9 cellular contexts compared by ENCODE assay signal in the genomic region with DNA sequence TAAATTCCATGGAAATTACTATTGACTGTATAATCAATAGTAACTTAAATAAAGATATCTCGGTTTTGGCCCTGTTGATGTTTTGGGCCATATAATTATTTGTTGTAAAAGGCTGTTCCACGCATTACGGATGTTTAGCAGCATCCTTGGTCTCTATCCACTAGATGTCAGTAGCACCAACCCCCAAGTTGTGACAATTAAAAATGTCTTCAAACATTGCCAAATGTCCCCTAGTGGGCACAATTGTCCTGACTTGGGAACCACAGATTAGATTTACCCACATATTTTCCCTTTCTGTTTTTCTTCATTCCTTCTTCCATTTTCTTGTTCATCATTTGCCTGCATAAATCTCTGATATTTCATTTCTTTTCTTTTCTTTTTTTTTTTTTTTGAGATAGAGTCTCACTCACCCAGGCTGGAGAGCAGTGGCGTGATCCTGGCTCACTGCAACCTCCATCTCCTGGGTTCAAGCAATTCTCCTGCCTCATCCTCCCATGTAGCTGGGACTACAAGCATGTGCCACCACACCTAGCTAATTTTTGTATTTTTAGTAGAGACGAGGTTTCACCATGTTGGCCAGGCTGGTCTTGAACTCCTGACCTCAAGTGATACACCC. TPM values are rescaled to one million over a fixed set of nuclear protein-coding genes. Genes with fewer than 3 reads are reported as not detected.
DNase-seq lines count a peak whose midpoint lies in the region; ATAC-seq and TF ChIP-seq lines count a peak whose summit lies in the region.
"Had no signal": no experiment of that assay in that cellular context is flagged by ENCODE, and none has a peak within 500 bp of the region (broad histone marks: within the 10 kb centered on the region; RNA-seq: fewer than 3 reads in every experiment).

No MANE protein-coding gene starts in this region.

- H3K4me2 ChIP-seq in mesendoderm (ENCODE audit: low read length): no peak overlapping the region
- H3K4me2 ChIP-seq: BLaER1 treated with 17β-estradiol and CSF1 and Interleukin-3, amounts not matched to agents 10 nM and 100 nM had no signal

- H3K36me3 ChIP-seq in breast epithelium: no peaks in the 10 kb centered on the region
- no peaks in the 10 kb centered on the region for H3K36me3 ChIP-seq in mesendoderm (ENCODE audit: control insufficient read depth, insufficient read depth, low read length)
- no peaks in the 10 kb centered on the region for H3K36me3 ChIP-seq in gastrocnemius medialis
- H3K36me3 ChIP-seq: BLaER1 treated with 17β-estradiol and CSF1 and Interleukin-3, amounts not matched to agents 10 nM and 100 nM had no signal

- no peaks in the 10 kb centered on the region for H3K4me1 ChIP-seq in breast epithelium
- H3K4me1 ChIP-seq in mesendoderm (ENCODE audit: control insufficient read depth, low read depth, low read length): no peaks in the 10 kb centered on the region
- H3K4me1 ChIP-seq in gastrocnemius medialis: no peaks in the 10 kb centered on the region

- no peak overlapping the region for H4K5ac ChIP-seq in mesendoderm (ENCODE audit: low read length)

- no peak overlapping the region for H4K8ac ChIP-seq in mesendoderm (ENCODE audit: low read depth, low read length)

- H3K9me3 ChIP-seq in breast epithelium (peaks cover 0 to 5% of the 10 kb centered on the region in 2 donors), gastrocnemius medialis (no peaks in the 10 kb centered on the region)
- H3K9me3 ChIP-seq: BLaER1 treated with 17β-estradiol and CSF1 and Interleukin-3, amounts not matched to agents 10 nM and 100 nM had no signal

- H3K4ac ChIP-seq in mesendoderm (ENCODE audit: low read depth, low read length): no peak overlapping the region

- no peak overlapping the region for H3K23ac ChIP-seq in mesendoderm (ENCODE audit: low read length)

- H3K27ac ChIP-seq in breast epithelium (no peak overlapping the region), mesendoderm (ENCODE audit: low read depth, low read length) (no peak overlapping the region), gastrocnemius medialis (no peak overlapping the region)
- H3K27ac ChIP-seq: BLaER1 treated with 17β-estradiol and CSF1 and Interleukin-3, amounts not matched to agents 10 nM and 100 nM had no signal

- intact Hi-C loops in breast epithelium (cut with DNase I; ENCODE audit: low total_unique reads): no loop called here
- intact Hi-C loops in sciatic nerve (cut with DNase I): no loop called here
- intact Hi-C loops in gastrocnemius medialis (cut with DNase I; ENCODE audit: low total_unique reads): no loop called here

- TF ChIP-seq CTCF in breast epithelium (IDR thresholded peaks at IDR 0.05) (peak in 2 of 3 donors; percentile 29 to 38), gastrocnemius medialis (IDR thresholded peaks at IDR 0.05 in 4 of 5, conservative IDR thresholded peaks at IDR 0.05 in 1 of 5) (no peak)

- DNase-seq in NCI-H2029 (lab: John Stamatoyannopoulos, UW) (peak; percentile 12), NCI-H2029 treated with DMSO at 0.1 percent for 48 hours (lab: John Stamatoyannopoulos, UW) (no peak), NCI-H82 (lab: John Stamatoyannopoulos, UW) (peak; percentile 89), breast epithelium (ENCODE audit: low spot score in 2 of 2) (no peak), mesendoderm (peak; percentile 87), sciatic nerve (ENCODE audit: low spot score) (no peak), gastrocnemius medialis (no peak)

- H2AK5ac ChIP-seq in mesendoderm (ENCODE audit: low read length): no peak overlapping the region

- H3K79me2 ChIP-seq in mesendoderm (ENCODE audit: control insufficient read depth, insufficient read depth, low read length): no peaks in the 10 kb centered on the region

- no peak overlapping the region for H3K56ac ChIP-seq in mesendoderm (ENCODE audit: low read length)

- in situ Hi-C loops in gastrocnemius medialis (cut with MboI; ENCODE audit: low sequenced_read_pairs in 4 of 4): no loop called here

- H3K18ac ChIP-seq in mesendoderm (ENCODE audit: low read length): no peak overlapping the region

- ATAC-seq in GM19467 (IDR thresholded peaks at IDR 0.05; ENCODE audit: unreplicated experiment): peak; percentile 64
- no peak for ATAC-seq in sciatic nerve
- ATAC-seq in gastrocnemius medialis: no peak

- no peak overlapping the region for H3K9ac ChIP-seq in mesendoderm (ENCODE audit: low read length)
- H3K9ac ChIP-seq: BLaER1 treated with 17β-estradiol and CSF1 and Interleukin-3, amounts not matched to agents 10 nM and 100 nM had no signal

- no peak overlapping the region for H2BK15ac ChIP-seq in mesendoderm (replicated peaks; ENCODE audit: low read depth)

- H2BK5ac ChIP-seq in mesendoderm (ENCODE audit: low read length): no peak overlapping the region

- no peak overlapping the region for H2BK120ac ChIP-seq in mesendoderm (ENCODE audit: low read depth, low read length)

- WGBS in mesendoderm (ENCODE audit: extremely low coverage, insufficient coverage, low lambda C conversion rate): no CpG with 5 or more reads among the region's 5 CpGs

- TF ChIP-seq POLR2A in breast epithelium (IDR thresholded peaks at IDR 0.05) (no peak), gastrocnemius medialis (IDR thresholded peaks at IDR 0.05) (no peak)

- H3K4me3 ChIP-seq in breast epithelium (no peak overlapping the region), mesendoderm (ENCODE audit: low read length) (no peak overlapping the region), gastrocnemius medialis (no peak overlapping the region)
- H3K4me3 ChIP-seq: BLaER1 treated with 17β-estradiol and CSF1 and Interleukin-3, amounts not matched to agents 10 nM and 100 nM had no signal

- no peaks in the 10 kb centered on the region for H3K79me1 ChIP-seq in mesendoderm (ENCODE audit: low read length)

- H3K27me3 ChIP-seq in breast epithelium (no peaks in the 10 kb centered on the region), mesendoderm (ENCODE audit: insufficient read depth, low read length, poor library complexity) (no peaks in the 10 kb centered on the region), gastrocnemius medialis (peaks cover 0 to 2% (median 0%) of the 10 kb centered on the region in 3 donors)
- H3K27me3 ChIP-seq: BLaER1 treated with 17β-estradiol and CSF1 and Interleukin-3, amounts not matched to agents 10 nM and 100 nM had no signal

RNA-seq across cellular contexts. Expression of gene WFDC8, which starts 13.6 kb away (rescaled TPM):
- total RNA-seq in breast epithelium (not detected), sciatic nerve (not detected), gastrocnemius medialis (not detected)
- polyA plus RNA-seq in mesendoderm (2013, experiment 1 of 2): 0.20 TPM
- 0.18 TPM for polyA plus RNA-seq in mesendoderm (2013, experiment 2 of 2)

RNA-seq across cellular contexts. Expression of gene WFDC10A, which starts 36.9 kb away (rescaled TPM):
- total RNA-seq in breast epithelium (not detected), sciatic nerve (not detected), gastrocnemius medialis (not detected)
- polyA plus RNA-seq in mesendoderm (2013, experiment 1 of 2): 0.79 TPM
- polyA plus RNA-seq in mesendoderm (2013, experiment 2 of 2): 0.67 TPM

RNA-seq across cellular contexts. Expression of gene WFDC9, which starts 38.4 kb away (rescaled TPM):
- total RNA-seq in breast epithelium (not detected), sciatic nerve (not detected), gastrocnemius medialis (not detected)
- polyA plus RNA-seq in mesendoderm (2013, experiment 1 of 2): 0.07 TPM
- polyA plus RNA-seq in mesendoderm (2013, experiment 2 of 2): not detected

RNA-seq across cellular contexts. Expression of gene EPPIN, which starts 45.5 kb away (rescaled TPM):
- total RNA-seq in breast epithelium: not detected
- 1.0 TPM for polyA plus RNA-seq in mesendoderm (2013, experiment 1 of 2)
- 0.80 TPM for polyA plus RNA-seq in mesendoderm (2013, experiment 2 of 2)
- not detected for total RNA-seq in sciatic nerve
- not detected for total RNA-seq in gastrocnemius medialis

RNA-seq across cellular contexts. Expression of gene WFDC6, which starts 53.4 kb away (rescaled TPM):
- total RNA-seq in breast epithelium: not detected
- polyA plus RNA-seq in mesendoderm (2013, experiment 1 of 2): 0.27 TPM
- 0.36 TPM for polyA plus RNA-seq in mesendoderm (2013, experiment 2 of 2)
- total RNA-seq in sciatic nerve: not detected
- not detected for total RNA-seq in gastrocnemius medialis

Comparison
In these comparisons a context has a peak if more than half of its experiments do, and no peak if none do; other contexts are left out.
1. DNase-seq: peak in NCI-H2029 (single experiment), NCI-H82 (single experiment) and mesendoderm (single experiment); none in NCI-H2029 treated with DMSO at 0.1 percent for 48 hours (single experiment), breast epithelium (0 of 2), sciatic nerve (single experiment) and gastrocnemius medialis (0 of 2).
2. CTCF ChIP-seq: peak in breast epithelium (2 of 3); none in gastrocnemius medialis (0 of 5).